ENCODE assay signal across 10 cellular contexts in genomic region chr16:84729716-84730320, GRCh38. TPM values are rescaled to one million over a fixed set of nuclear protein-coding genes. Genes with fewer than 3 reads are reported as not detected.
A peak's percentile ranks its signal among the peaks of the same experiment; 100 is the strongest.
DNase-seq lines count a peak whose midpoint lies in the region; ATAC-seq and TF ChIP-seq lines count a peak whose summit lies in the region.
"Had no signal": no experiment of that assay in that cellular context is flagged by ENCODE, and none has a peak within 500 bp of the region (broad histone marks: within the 10 kb centered on the region; RNA-seq: fewer than 3 reads in every experiment).

No MANE protein-coding gene starts in this region.

- no peak for DNase-seq in activated CD4-positive, alpha-beta T cell treated with anti-CD3 and anti-CD28 coated beads for 36 hours
- DNase-seq in activated CD4-positive, alpha-beta T cell treated with anti-CD3 and anti-CD28 coated beads, Interleukin-2, amount 50 U/mL, for 1 hour: no peak
- DNase-seq in left ventricle myocardium superior: no peak
- DNase-seq in tibial artery: no peak
- no peak for DNase-seq in NCI-H345 (lab: John Stamatoyannopoulos, UW)
- no peak for DNase-seq in cerebellar cortex (ENCODE audit: low spot score)
- DNase-seq: stimulated activated CD4-positive, alpha-beta T cell treated with anti-CD3 and anti-CD28 coated beads, Interleukin-1b, Interleukin-23, amount 100 ng/mL, for 48 hours had no signal

- CTCF ChIA-PET in activated CD4-positive, alpha-beta T cell treated with anti-CD3 and anti-CD28 coated beads for 36 hours (lab: Charles Lee): interaction anchor here (0.6 to 4.1 kb wide), 16 partner anchors 9 to 385 kb away, joined by 3 to 35 read pairs (median 4); no protein-coding TSS in a partner anchor

- no peaks in the 10 kb centered on the region for H3K9me3 Mint-ChIP-seq in activated CD4-positive, alpha-beta T cell treated with anti-CD3 and anti-CD28 coated beads for 36 hours (ENCODE audit: low read depth)
- H3K9me3 Mint-ChIP-seq: CD4-positive, alpha-beta T cell had no signal

- intact Hi-C loops in activated CD4-positive, alpha-beta T cell treated with anti-CD3 and anti-CD28 coated beads for 36 hours (cut with DNase I, micrococcal nuclease): loop anchor here (5.0 kb wide), 2 partner anchors 218 to 453 kb away; no protein-coding TSS in a partner anchor
- intact Hi-C loops in left ventricle myocardium superior (cut with micrococcal nuclease) (loop anchor here (5.0 to 10.0 kb wide), 3 partner anchors 58 to 215 kb away; no protein-coding TSS in a partner anchor), tibial artery (cut with DNase I; ENCODE audit: low total_unique reads) (loop anchor here (5.0 kb wide), 1 partner anchor 108 kb away; no protein-coding TSS in a partner anchor)

- H3K27ac ChIP-seq in SU-DHL-6 (ENCODE audit: low read depth, low read length) (peak overlapping the region; percentile 82), tibial artery (peak overlapping the region; percentile 65 to 69)

- TF ChIP-seq CTCF in SU-DHL-6 (IDR thresholded peaks at IDR 0.05; ENCODE audit: insufficient read depth, low read length, poor library complexity, severe bottlenecking) (no peak), tibial artery (IDR thresholded peaks at IDR 0.05) (no peak)

- H3K4me1 ChIP-seq in tibial artery: peaks cover 0 to 59% (median 29%) of the 10 kb centered on the region in 4 donors

- H3K4me1 Mint-ChIP-seq in activated CD4-positive, alpha-beta T cell treated with anti-CD3 and anti-CD28 coated beads for 36 hours: peaks cover 61% of the 10 kb centered on the region

- no peaks in the 10 kb centered on the region for H3K27me3 Mint-ChIP-seq in activated CD4-positive, alpha-beta T cell treated with anti-CD3 and anti-CD28 coated beads for 36 hours
- H3K27me3 Mint-ChIP-seq: CD4-positive, alpha-beta T cell had no signal

- H3K9me3 ChIP-seq in SU-DHL-6 (ENCODE audit: insufficient read depth, low read length): no peaks in the 10 kb centered on the region
- no peaks in the 10 kb centered on the region for H3K9me3 ChIP-seq in tibial artery

- H3K79me2 ChIP-seq in SU-DHL-6 (ENCODE audit: insufficient read depth, low read length): peaks cover 99% of the 10 kb centered on the region

- H3K4me3 ChIP-seq in SU-DHL-6 (ENCODE audit: insufficient read depth, low read length, poor library complexity, severe bottlenecking): peak overlapping the region; percentile 35
- H3K4me3 ChIP-seq in tibial artery: peak overlapping the region in 1 of 2 donors; percentile 9

- no peak for ATAC-seq in activated CD4-positive, alpha-beta T cell treated with anti-CD3 and anti-CD28 coated beads for 36 hours
- peak; percentile 15 for ATAC-seq in left ventricle myocardium superior
- ATAC-seq in HG03521 (IDR thresholded peaks at IDR 0.05; ENCODE audit: unreplicated experiment): no peak

- no peak overlapping the region for H3K4me3 Mint-ChIP-seq in activated CD4-positive, alpha-beta T cell treated with anti-CD3 and anti-CD28 coated beads for 36 hours

- peak overlapping the region; percentile 95 for H3K4me2 ChIP-seq in SU-DHL-6 (ENCODE audit: low read depth, low read length, poor library complexity, severe bottlenecking)

- H3K9me2 ChIP-seq in SU-DHL-6 (replicated peaks; ENCODE audit: insufficient read depth, low read length): no peaks in the 10 kb centered on the region

- POLR2A ChIA-PET in activated CD4-positive, alpha-beta T cell treated with anti-CD3 and anti-CD28 coated beads for 36 hours (lab: Charles Lee): no interaction called here

- H3K36me3 ChIP-seq in SU-DHL-6 (ENCODE audit: low read length) (peaks cover 16% of the 10 kb centered on the region; the same call in 1 of the 2 replicates), tibial artery (no peaks in the 10 kb centered on the region)

- H3K27me3 ChIP-seq in SU-DHL-6 (ENCODE audit: low read length) (no peaks in the 10 kb centered on the region), tibial artery (no peaks in the 10 kb centered on the region)

- peak overlapping the region; percentile 31 for H3K9ac ChIP-seq in SU-DHL-6 (ENCODE audit: low read length)

- peaks cover 9% of the 10 kb centered on the region for H3K36me3 Mint-ChIP-seq in activated CD4-positive, alpha-beta T cell treated with anti-CD3 and anti-CD28 coated beads for 36 hours (ENCODE audit: low read depth)

- peak overlapping the region; percentile 39 for H3K27ac Mint-ChIP-seq in activated CD4-positive, alpha-beta T cell treated with anti-CD3 and anti-CD28 coated beads for 36 hours

- H4K20me1 ChIP-seq in SU-DHL-6 (ENCODE audit: low read depth, low read length): peaks cover 28% of the 10 kb centered on the region

- H3F3A ChIP-seq in SU-DHL-6 (ENCODE audit: insufficient read depth): peaks cover 57% of the 10 kb centered on the region

- H2AFZ ChIP-seq in SU-DHL-6 (ENCODE audit: low read depth, low read length, severe bottlenecking): no peak overlapping the region

RNA-seq across cellular contexts. Expression of gene USP10, which starts 30.0 kb away (rescaled TPM):
- total RNA-seq in activated CD4-positive, alpha-beta T cell treated with anti-CD3 and anti-CD28 coated beads for 36 hours: 100 to 1,000 TPM; 117 to 133 TPM
- 74.5 TPM for total RNA-seq in left ventricle myocardium superior
